Comparison of ENCODE assay signal across 10 cellular contexts in the genomic region with DNA sequence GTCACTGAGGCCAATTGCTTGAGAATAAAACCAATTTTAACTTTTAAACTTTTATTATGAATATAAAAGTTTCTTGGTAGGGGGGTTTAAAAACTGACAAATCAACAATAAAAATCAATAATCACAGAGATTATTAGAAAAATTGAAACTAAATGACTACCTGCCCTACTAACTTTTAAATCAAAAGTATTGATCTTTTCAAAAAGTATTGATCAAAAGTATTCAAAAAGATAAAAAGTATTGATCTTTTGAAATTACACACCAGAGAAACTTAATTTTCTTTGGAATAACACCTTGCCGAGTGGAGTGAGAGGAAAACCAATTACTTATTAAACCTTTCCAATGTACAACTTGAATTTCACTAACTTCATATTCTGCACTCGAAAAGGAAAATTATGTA. TPM values are rescaled to one million over a fixed set of nuclear protein-coding genes. Genes with fewer than 3 reads are reported as not detected.
DNase-seq lines count a peak whose midpoint lies in the region; ATAC-seq and TF ChIP-seq lines count a peak whose summit lies in the region.
"Had no signal": no experiment of that assay in that cellular context is flagged by ENCODE, and none has a peak within 500 bp of the region (broad histone marks: within the 10 kb centered on the region; RNA-seq: fewer than 3 reads in every experiment).

No MANE protein-coding gene starts in this region.

- no peaks in the 10 kb centered on the region for H3K27me3 Mint-ChIP-seq in WTC11 (ENCODE audit: low read depth)

- H3K9me3 Mint-ChIP-seq in WTC11: no peaks in the 10 kb centered on the region
- H3K9me3 Mint-ChIP-seq: activated naive CD4-positive, alpha-beta T cell treated with anti-CD3 and anti-CD28 coated beads, Interleukin-2, amount 50 U/mL, for 72 hours had no signal

- peak overlapping the region; percentile 25 for H3K27ac ChIP-seq in foreskin keratinocyte
- no peak overlapping the region for H3K27ac ChIP-seq in smooth muscle cell (ENCODE audit: low read depth)

- H3K36me3 Mint-ChIP-seq in WTC11: peaks cover 27% of the 10 kb centered on the region
- H3K36me3 Mint-ChIP-seq: activated naive CD4-positive, alpha-beta T cell treated with anti-CD3 and anti-CD28 coated beads, Interleukin-2, amount 50 U/mL, for 72 hours had no signal

- H3K27me3 ChIP-seq in HAP-1 (ENCODE audit: low read depth): no peaks in the 10 kb centered on the region
- no peaks in the 10 kb centered on the region for H3K27me3 ChIP-seq in foreskin keratinocyte
- no peaks in the 10 kb centered on the region for H3K27me3 ChIP-seq in smooth muscle cell (ENCODE audit: low read depth)

- H3K4me3 ChIP-seq in HAP-1 (peak overlapping the region; percentile 78), smooth muscle cell (peak overlapping the region; percentile 69)

- H3K27ac Mint-ChIP-seq in WTC11: no peak overlapping the region

- in situ Hi-C loops in HAP-1 (cut with MboI; ENCODE audit: low sequenced_read_pairs): no loop called here

- peak overlapping the region; percentile 45 for H3K9ac ChIP-seq in smooth muscle cell (ENCODE audit: low read depth)

- H3K4me1 ChIP-seq in HAP-1 (peaks cover 20% of the 10 kb centered on the region), foreskin keratinocyte (peaks cover 6% of the 10 kb centered on the region), smooth muscle cell (ENCODE audit: low read depth) (peaks cover 26% of the 10 kb centered on the region)

- peak overlapping the region; percentile 86 for H3K4me2 ChIP-seq in smooth muscle cell

- H3K4me1 Mint-ChIP-seq in WTC11: peaks cover 41% of the 10 kb centered on the region

- peaks cover 29% of the 10 kb centered on the region for H4K20me1 ChIP-seq in smooth muscle cell (ENCODE audit: low read depth)

- TF ChIP-seq CTCF in WTC11 (IDR thresholded peaks at IDR 0.05) (no peak), foreskin keratinocyte (conservative IDR thresholded peaks at IDR 0.05) (no peak), smooth muscle cell (IDR thresholded peaks at IDR 0.05; ENCODE audit: borderline replicate concordance, insufficient read depth, poor library complexity, severe bottlenecking) (no peak)

- H2AFZ ChIP-seq in smooth muscle cell (ENCODE audit: low read depth): peak overlapping the region; percentile 35

- CTCF ChIA-PET in WTC11 (lab: Charles Lee): interaction anchor here (0.8 to 1.5 kb wide), 3 partner anchors 48 to 101 kb away, joined by 3 read pairs; no protein-coding TSS in a partner anchor

- H3K36me3 ChIP-seq in HAP-1 (replicated peaks) (peaks cover 17% of the 10 kb centered on the region), smooth muscle cell (ENCODE audit: low read depth) (no peaks in the 10 kb centered on the region)

- peaks cover 47% of the 10 kb centered on the region for H3K79me2 ChIP-seq in smooth muscle cell (ENCODE audit: low read depth)

- ATAC-seq in WTC11 (no peak), foreskin keratinocyte (no peak), GM21515 (IDR thresholded peaks at IDR 0.05; ENCODE audit: unreplicated experiment) (no peak), HG02571 (IDR thresholded peaks at IDR 0.05; ENCODE audit: unreplicated experiment) (no peak)
- ATAC-seq: activated naive CD4-positive, alpha-beta T cell treated with anti-CD3 and anti-CD28 coated beads, Interleukin-2, amount 50 U/mL, for 72 hours had no signal

- peaks cover 3% of the 10 kb centered on the region for H3F3A ChIP-seq in smooth muscle cell (ENCODE audit: low read depth)

- H3K4me3 Mint-ChIP-seq in WTC11: peak overlapping the region; percentile 92

- WGBS in smooth muscle cell (ENCODE audit: low lambda C conversion rate): 66% methylated on average over 2 of the region's 2 CpGs

- POLR2A ChIA-PET in WTC11 (lab: Charles Lee): no interaction called here

- DNase-seq in HAP-1 (ENCODE audit: low spot score in 2 of 2): no peak
- no peak for DNase-seq in WTC11 (ENCODE audit: low spot score)
- DNase-seq in foreskin keratinocyte: no peak
- DNase-seq in smooth muscle cell (lab: John Stamatoyannopoulos, UW; ENCODE audit: unreplicated experiment): no peak
- DNase-seq in GDM1 (lab: John Stamatoyannopoulos, UW): no peak
- no peak for DNase-seq in NOMO-1 (lab: John Stamatoyannopoulos, UW; ENCODE audit: unreplicated experiment in 2 of 2)
- DNase-seq: NCI-H2107 had no signal

- H3K9me3 ChIP-seq in HAP-1 (no peaks in the 10 kb centered on the region), smooth muscle cell (replicated peaks; ENCODE audit: low read depth) (no peaks in the 10 kb centered on the region)

TF ChIP-seq in WTC11, 78 proteins besides CTCF, POLR2A, EP300 and RAD21 (continues in another document):
- TF ChIP-seq ELF4 (CRISPR knock-in tag; IDR thresholded peaks at IDR 0.05; ENCODE audit: low read depth) (no peak), SMAD4 (CRISPR knock-in tag; IDR thresholded peaks at IDR 0.05) (no peak), ESRRA (CRISPR knock-in tag; IDR thresholded peaks at IDR 0.05; ENCODE audit: borderline replicate concordance) (no peak), ZNF263 (CRISPR knock-in tag; IDR thresholded peaks at IDR 0.05; ENCODE audit: low read depth) (no peak), OVOL2 (CRISPR knock-in tag; IDR thresholded peaks at IDR 0.05; ENCODE audit: borderline replicate concordance) (no peak), ZNF138 (CRISPR knock-in tag; conservative IDR thresholded peaks at IDR 0.05) (no peak), SMAD3 (CRISPR knock-in tag; IDR thresholded peaks at IDR 0.05; ENCODE audit: borderline replicate concordance) (no peak), HMGXB4 (CRISPR knock-in tag; IDR thresholded peaks at IDR 0.05) (no peak), ARID4B (CRISPR knock-in tag; IDR thresholded peaks at IDR 0.05; ENCODE audit: borderline replicate concordance) (no peak), ZNF232 (CRISPR knock-in tag; IDR thresholded peaks at IDR 0.05) (no peak), MXD4 (CRISPR knock-in tag; IDR thresholded peaks at IDR 0.05; ENCODE audit: borderline replicate concordance) (no peak), FOXJ3 (CRISPR knock-in tag; IDR thresholded peaks at IDR 0.05; ENCODE audit: borderline replicate concordance) (no peak), FOXK1 (CRISPR knock-in tag; IDR thresholded peaks at IDR 0.05) (no peak)
- TF ChIP-seq, protein P1, sequence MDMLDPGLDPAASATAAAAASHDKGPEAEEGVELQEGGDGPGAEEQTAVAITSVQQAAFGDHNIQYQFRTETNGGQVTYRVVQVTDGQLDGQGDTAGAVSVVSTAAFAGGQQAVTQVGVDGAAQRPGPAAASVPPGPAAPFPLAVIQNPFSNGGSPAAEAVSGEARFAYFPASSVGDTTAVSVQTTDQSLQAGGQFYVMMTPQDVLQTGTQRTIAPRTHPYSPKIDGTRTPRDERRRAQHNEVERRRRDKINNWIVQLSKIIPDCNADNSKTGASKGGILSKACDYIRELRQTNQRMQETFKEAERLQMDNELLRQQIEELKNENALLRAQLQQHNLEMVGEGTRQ (CRISPR knock-in tag; IDR thresholded peaks at IDR 0.05): no peak

RNA-seq across cellular contexts. Expression of gene SLC30A1, which starts 2.2 kb away (rescaled TPM):
- 20.0 to 26.9 TPM (median 25.3 TPM) in 3 replicates for total RNA-seq in WTC11 (2021)
- total RNA-seq in foreskin keratinocyte: 19.7 and 22.1 TPM in 2 replicates
- polyA plus RNA-seq in foreskin keratinocyte: 6.0 and 6.2 TPM in 2 replicates
- 19.0 and 20.6 TPM in 2 replicates for total RNA-seq in smooth muscle cell
- 6.8 and 8.0 TPM in 2 replicates for polyA plus RNA-seq in smooth muscle cell
